Comparison of ENCODE assay signal across 23 cellular contexts in genomic region chr15:81398456-81398855, GRCh38. TPM values are rescaled to one million over a fixed set of nuclear protein-coding genes. Genes with fewer than 3 reads are reported as not detected.
DNase-seq lines count a peak whose midpoint lies in the region; ATAC-seq, FAIRE-seq and TF ChIP-seq lines count a peak whose summit lies in the region.
"Had no signal": no experiment of that assay in that cellular context is flagged by ENCODE, and none has a peak within 500 bp of the region (broad histone marks: within the 10 kb centered on the region; RNA-seq: fewer than 3 reads in every experiment).

No MANE protein-coding gene starts in this region.

- no peak overlapping the region for H3K27ac Mint-ChIP-seq in stimulated activated effector memory CD8-positive, alpha-beta T cell treated with anti-CD3 and anti-CD28 coated beads, Interleukin-12 subunit alpha, Interleukin-12 subunit beta, amount 100 ng/mL, for 72 hours
- H3K27ac Mint-ChIP-seq: CD14-positive monocyte; CD8-positive, alpha-beta T cell had no signal

- in situ Hi-C loops in HepG2 (cut with HindIII; ENCODE audit: extremely low pct_ligation_motif_present, low pct_unique_long_range_greater_than_20kb) = no loop called here

- peak overlapping the region; percentile 0 to 75 for H3K27ac ChIP-seq in liver (ENCODE audit: low read depth in 1 of 2, low read length in 2 of 2)
- H3K27ac ChIP-seq in HepG2 (ENCODE audit: extremely low read length, insufficient read depth, low read length) = no peak overlapping the region
- peak overlapping the region; percentile 44 for H3K27ac ChIP-seq in hepatocyte
- no peak overlapping the region for H3K27ac ChIP-seq in parathyroid adenoma

- H4K20me1 ChIP-seq in HepG2 (ENCODE audit: insufficient read depth, low read length) (no peaks in the 10 kb centered on the region), hepatocyte (ENCODE audit: insufficient read depth, poor library complexity, severe bottlenecking) (no peaks in the 10 kb centered on the region)

- CTCF ChIA-PET in HepG2 (lab: Yijun Ruan, JAX; ENCODE audit: low intra/inter-chr PET ratio, low total read pairs) = no interaction called here

- no peaks in the 10 kb centered on the region for H3K9me2 ChIP-seq in hepatocyte (replicated peaks; ENCODE audit: insufficient read depth)

- H3K79me2 ChIP-seq in HepG2 (ENCODE audit: insufficient read depth, low read length) (no peaks in the 10 kb centered on the region), hepatocyte (no peaks in the 10 kb centered on the region), parathyroid adenoma (no peaks in the 10 kb centered on the region)

- no peak for FAIRE-seq in HepG2 (lab: Jason Lieb, UNC)
- FAIRE-seq: A204.1, D721Med, G401.6, GM12891, GM19239, H54 had no signal

- TF ChIP-seq CTCF in liver (IDR thresholded peaks at IDR 0.05; ENCODE audit: low read depth, low read length, missing input control) = no peak
- TF ChIP-seq CTCF in HepG2 (CRISPR knock-in tag; IDR thresholded peaks at IDR 0.05) = no peak
- no peak for TF ChIP-seq CTCF in hepatocyte (IDR thresholded peaks at IDR 0.05; ENCODE audit: poor library complexity)
- TF ChIP-seq CTCF in parathyroid adenoma (IDR thresholded peaks at IDR 0.05) = no peak

- no peaks in the 10 kb centered on the region for H3K9me3 Mint-ChIP-seq in stimulated activated effector memory CD8-positive, alpha-beta T cell treated with anti-CD3 and anti-CD28 coated beads, Interleukin-12 subunit alpha, Interleukin-12 subunit beta, amount 100 ng/mL, for 72 hours
- H3K9me3 Mint-ChIP-seq: CD8-positive, alpha-beta T cell had no signal

- H2AFZ ChIP-seq in HepG2 (ENCODE audit: low read length) (no peak overlapping the region), hepatocyte (no peak overlapping the region), parathyroid adenoma (peak overlapping the region; percentile 66)

- POLR2A ChIA-PET in HepG2 (lab: Yijun Ruan, JAX) = no interaction called here

- no peaks in the 10 kb centered on the region for H3K9me3 ChIP-seq in liver (ENCODE audit: control insufficient read depth in 4 of 4, low read length in 3 of 4)
- no peaks in the 10 kb centered on the region for H3K9me3 ChIP-seq in HepG2 (ENCODE audit: low read length)
- no peaks in the 10 kb centered on the region for H3K9me3 ChIP-seq in hepatocyte (ENCODE audit: low read depth)
- no peaks in the 10 kb centered on the region for H3K9me3 ChIP-seq in parathyroid adenoma (ENCODE audit: control insufficient read depth, low read length)
- H3K9me3 ChIP-seq: BE2C had no signal

- ATAC-seq in HepG2 (no peak), GM18519 (IDR thresholded peaks at IDR 0.05; ENCODE audit: low FRiP score, unreplicated experiment) (no peak), HG03469 (IDR thresholded peaks at IDR 0.05; ENCODE audit: unreplicated experiment) (no peak)
- ATAC-seq in stimulated activated effector memory CD8-positive, alpha-beta T cell treated with anti-CD3 and anti-CD28 coated beads, Interleukin-12 subunit alpha, Interleukin-12 subunit beta, amount 100 ng/mL, for 72 hours = no peak
- ATAC-seq: CD8-positive, alpha-beta T cell; HCT116 had no signal

- TF ChIP-seq EP300 in HepG2 (IDR thresholded peaks at IDR 0.05; ENCODE audit: low read depth in 2 of 2, low read length in 2 of 2) (no peak), HepG2 (CRISPR knock-in tag; IDR thresholded peaks at IDR 0.05; ENCODE audit: borderline replicate concordance) (no peak)

- H3K27me3 ChIP-seq in liver (ENCODE audit: control insufficient read depth in 4 of 4, insufficient read depth in 4 of 4, low read length in 3 of 4) = no peaks in the 10 kb centered on the region
- H3K27me3 ChIP-seq in HepG2 (ENCODE audit: control insufficient read depth in 1 of 2, insufficient read depth in 2 of 2, low read length in 2 of 2) = no peaks in the 10 kb centered on the region
- H3K27me3 ChIP-seq in hepatocyte = no peaks in the 10 kb centered on the region
- no peaks in the 10 kb centered on the region for H3K27me3 ChIP-seq in parathyroid adenoma (ENCODE audit: control insufficient read depth, insufficient read depth, low read length)

- no peak for TF ChIP-seq POLR2A in HepG2 (IDR thresholded peaks at IDR 0.05; ENCODE audit: insufficient read depth in 1 of 2, low read depth in 2 of 2, low read length in 2 of 2)

- H3K4me2 ChIP-seq in HepG2 (ENCODE audit: low read depth, low read length) (no peak overlapping the region), hepatocyte (peak overlapping the region; percentile 15), parathyroid adenoma (ENCODE audit: low read length) (no peak overlapping the region)

- intact Hi-C loops in HepG2 (cut with micrococcal nuclease; ENCODE audit: unreplicated experiment) = no loop called here

- H3K4me1 ChIP-seq in liver (ENCODE audit: control insufficient read depth in 4 of 4, insufficient read depth in 4 of 4, low read length in 3 of 4) (peaks cover 0 to 29% (median 20%) of the 10 kb centered on the region in 4 donors), HepG2 (ENCODE audit: insufficient read depth, low read length) (no peaks in the 10 kb centered on the region), hepatocyte (ENCODE audit: insufficient read depth) (peaks cover 4% of the 10 kb centered on the region), parathyroid adenoma (no peaks in the 10 kb centered on the region)
- H3K4me1 ChIP-seq: BE2C had no signal

- H3K9ac ChIP-seq in liver (ENCODE audit: low read depth in 1 of 2, low read length in 2 of 2) (peak overlapping the region in 1 of 2 donors; percentile 37), HepG2 (ENCODE audit: insufficient read depth, low read depth, low read length) (no peak overlapping the region), parathyroid adenoma (no peak overlapping the region)

- no peaks in the 10 kb centered on the region for H3K36me3 ChIP-seq in liver (ENCODE audit: control insufficient read depth in 4 of 4, insufficient read depth in 3 of 4, low read depth in 1 of 4, low read length in 3 of 4)
- no peaks in the 10 kb centered on the region for H3K36me3 ChIP-seq in HepG2 (replicated peaks in 1 of 2; ENCODE audit: control insufficient read depth in 1 of 2, insufficient read depth in 2 of 2, low read length in 2 of 2)
- no peaks in the 10 kb centered on the region for H3K36me3 ChIP-seq in hepatocyte (replicated peaks; ENCODE audit: insufficient read depth, low read depth)
- no peaks in the 10 kb centered on the region for H3K36me3 ChIP-seq in parathyroid adenoma (ENCODE audit: control insufficient read depth, insufficient read depth, low read length)
- H3K36me3 ChIP-seq: BE2C had no signal

- no TSS peak for BruUV-seq in HepG2 (replicated peaks; lab: Mats Ljungman, UMichigan)

- no peaks in the 10 kb centered on the region for H3K4me1 Mint-ChIP-seq in stimulated activated effector memory CD8-positive, alpha-beta T cell treated with anti-CD3 and anti-CD28 coated beads, Interleukin-12 subunit alpha, Interleukin-12 subunit beta, amount 100 ng/mL, for 72 hours

- H3K36me3 Mint-ChIP-seq in stimulated activated effector memory CD8-positive, alpha-beta T cell treated with anti-CD3 and anti-CD28 coated beads, Interleukin-12 subunit alpha, Interleukin-12 subunit beta, amount 100 ng/mL, for 72 hours = no peaks in the 10 kb centered on the region
- H3K36me3 Mint-ChIP-seq: CD14-positive monocyte; CD8-positive, alpha-beta T cell had no signal

- no peak overlapping the region for H3K4me3 Mint-ChIP-seq in stimulated activated effector memory CD8-positive, alpha-beta T cell treated with anti-CD3 and anti-CD28 coated beads, Interleukin-12 subunit alpha, Interleukin-12 subunit beta, amount 100 ng/mL, for 72 hours
- H3K4me3 Mint-ChIP-seq: CD14-positive monocyte; CD8-positive, alpha-beta T cell had no signal

- DNase-seq in HepG2 (ENCODE audit: low spot score) = no peak
- no peak for DNase-seq in hepatocyte (ENCODE audit: low spot score)
- DNase-seq in stimulated activated effector memory CD8-positive, alpha-beta T cell treated with anti-CD3 and anti-CD28 coated beads, Interleukin-12 subunit alpha, Interleukin-12 subunit beta, amount 100 ng/mL, for 72 hours (ENCODE audit: low spot score in 2 of 2) = no peak
- DNase-seq in NCI-H146 (lab: John Stamatoyannopoulos, UW) = no peak
- DNase-seq: BE2C; CD8-positive, alpha-beta T cell; COR-L47; DMS153; DMS79 treated with DMSO at 0.1 percent for 48 hours; EL had no signal

- WGBS in liver = 57% methylated on average over 3 of the region's 3 CpGs
- 48% methylated on average over 3 of the region's 3 CpGs for WGBS in HepG2 (ENCODE audit: low lambda C conversion rate)
- WGBS in hepatocyte (ENCODE audit: low lambda C conversion rate, missing lambda C conversion rate) = 100% methylated on average over 3 of the region's 3 CpGs

- TF ChIP-seq RAD21 in liver (IDR thresholded peaks at IDR 0.05) (no peak), HepG2 (CRISPR knock-in tag; IDR thresholded peaks at IDR 0.05) (no peak)

- no peak overlapping the region for H3K4me3 ChIP-seq in liver (ENCODE audit: low read depth in 1 of 3, low read length in 3 of 3)
- H3K4me3 ChIP-seq in HepG2 (replicated peaks in 1 of 3; ENCODE audit: insufficient read depth in 1 of 3, low read depth in 2 of 3, low read length in 3 of 3) = no peak overlapping the region
- no peak overlapping the region for H3K4me3 ChIP-seq in hepatocyte
- no peak overlapping the region for H3K4me3 ChIP-seq in parathyroid adenoma (ENCODE audit: low read depth, low read length)

RNA-seq across cellular contexts. Expression of gene TMC3, which starts 24.4 kb away (rescaled TPM):
- total RNA-seq in liver (not detected), HepG2 (2016; rRNA removed; fragmentation: Illumina TruSeq; extraction: Trizol) (not detected in 2 replicates), hepatocyte (0.12 and 0.43 TPM in 2 replicates)
- polyA plus RNA-seq in liver (under 1 TPM; 0.02 to 0.13 TPM), HepG2 (2011; rRNA removed) (not detected in 2 replicates), hepatocyte (0.19 TPM in 1 of 2 replicates, not detected in the other)
- total RNA-seq in HepG2 (2016; cell fraction: cytosol; rRNA removed; fragmentation: Illumina TruSeq; extraction: Trizol; ENCODE audit: low read depth) = not detected in 2 replicates
- total RNA-seq in HepG2 (2016; cell fraction: insoluble cytoplasmic fraction; rRNA removed; fragmentation: Illumina TruSeq; extraction: Trizol) = not detected in 2 replicates
- not detected in 2 replicates for total RNA-seq in HepG2 (2016; cell fraction: membrane; rRNA removed; fragmentation: Illumina TruSeq; extraction: Trizol)
- total RNA-seq in HepG2 (2016; cell fraction: nucleus; rRNA removed; fragmentation: Illumina TruSeq; extraction: Trizol) = not detected in 2 replicates
- polyA plus RNA-seq in HepG2 (2011; cell fraction: cytosol; rRNA removed) = not detected in 2 replicates
- polyA plus RNA-seq in HepG2 (2011; cell fraction: nucleus; rRNA removed) = not detected in 2 replicates
- not detected in 2 replicates for polyA plus RNA-seq in HepG2 (2012)
- not detected in 2 replicates for polyA plus RNA-seq in HepG2 (2016; cell fraction: cytosol; fragmentation: Illumina TruSeq; extraction: Trizol; ENCODE audit: low read depth)
- not detected in 2 replicates for polyA plus RNA-seq in HepG2 (2016; cell fraction: insoluble cytoplasmic fraction; fragmentation: Illumina TruSeq; extraction: Trizol; ENCODE audit: low read depth)
- polyA plus RNA-seq in HepG2 (2016; cell fraction: membrane; fragmentation: Illumina TruSeq; extraction: Trizol; ENCODE audit: low read depth) = not detected in 2 replicates
- not detected in 2 replicates for polyA plus RNA-seq in HepG2 (2016; cell fraction: nucleus; fragmentation: Illumina TruSeq; extraction: Trizol; ENCODE audit: insufficient read depth, low read depth)
- polyA minus RNA-seq in HepG2 (2011; rRNA and poly(A)+ RNA removed; ENCODE audit: low replicate concordance) = not detected in 2 replicates
- not detected in 2 replicates for polyA minus RNA-seq in HepG2 (2011; cell fraction: cytosol; rRNA and poly(A)+ RNA removed)
- not detected in 2 replicates for polyA minus RNA-seq in HepG2 (2011; cell fraction: nucleus; rRNA and poly(A)+ RNA removed)
- total RNA-seq: CD8-positive, alpha-beta T cell; IMR-90 had no signal
- polyA plus RNA-seq: CD14-positive monocyte, IMR-90 had no signal

Comparison
In these comparisons a context has a peak if more than half of its experiments do, and no peak if none do; other contexts are left out.
1. H3K27ac ChIP-seq: peak in liver (2 of 2) and hepatocyte (single experiment); none in HepG2 (single experiment) and parathyroid adenoma (single experiment).